ENCODE assay signal across 11 cellular contexts in genomic region chr22:26942301-26942927, GRCh38.
"Had no signal": no experiment of that assay in that cellular context is flagged by ENCODE, and none has a peak within 500 bp of the region (broad histone marks: within the 10 kb centered on the region; RNA-seq: fewer than 3 reads in every experiment).

No MANE protein-coding gene starts in this region.

- H3K4me1 ChIP-seq: breast epithelium, heart right ventricle, thyroid gland had no signal

- H3K27me3 ChIP-seq: breast epithelium, esophagus muscularis mucosa, heart right ventricle, thyroid gland had no signal

- H3K36me3 ChIP-seq: breast epithelium, esophagus muscularis mucosa, heart right ventricle, thyroid gland had no signal

- H3K9me3 ChIP-seq: breast epithelium, esophagus muscularis mucosa, thyroid gland had no signal

- H3K27ac ChIP-seq: breast epithelium, dorsolateral prefrontal cortex, esophagus muscularis mucosa, heart right ventricle, thyroid gland had no signal

- FAIRE-seq: kidney had no signal

- H3K4me3 ChIP-seq: breast epithelium, dorsolateral prefrontal cortex, esophagus muscularis mucosa, heart right ventricle, thyroid gland had no signal

- DNase-seq: activated CD4-positive, CD25-positive, alpha-beta regulatory T cell; dorsolateral prefrontal cortex; foreskin fibroblast; heart right ventricle; kidney; left ventricle myocardium superior; posterior cingulate gyrus; right cardiac atrium; thyroid gland had no signal
